In the genomic region with DNA sequence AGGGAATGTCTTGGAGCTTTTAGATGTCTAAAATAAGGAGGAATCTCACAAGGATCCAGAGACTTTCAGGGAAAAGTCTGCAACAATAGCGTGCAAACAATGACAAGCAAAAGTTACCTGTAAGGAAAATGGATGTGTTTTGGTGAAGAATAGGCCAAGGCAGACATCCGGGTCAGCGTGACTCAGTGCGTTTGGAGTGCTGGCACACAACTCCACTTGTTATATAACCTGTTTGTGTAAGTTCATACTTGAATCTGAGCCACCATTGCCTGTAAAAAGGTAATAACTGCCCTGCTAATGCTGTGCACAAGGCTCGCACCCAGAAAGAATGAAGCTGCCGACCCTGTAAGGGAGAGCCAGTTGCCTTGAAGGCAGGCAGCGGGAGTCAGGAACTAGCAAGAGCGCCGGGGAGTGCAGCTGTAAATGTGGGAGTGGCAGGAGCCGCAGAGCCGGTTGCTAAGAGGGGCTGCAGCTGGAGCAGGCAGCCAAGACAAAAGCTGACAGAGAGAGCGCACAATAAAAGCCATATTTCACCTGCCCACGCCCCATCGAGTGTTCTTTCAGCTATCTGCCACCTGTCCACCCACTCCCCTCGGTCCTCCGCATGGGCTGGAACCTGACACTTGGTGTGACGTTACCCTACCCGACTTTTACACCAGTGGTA, we compare ENCODE assay signal across 11 cellular contexts.
DNase-seq lines count a peak whose midpoint lies in the region; ATAC-seq and TF ChIP-seq lines count a peak whose summit lies in the region.
"Had no signal": no experiment of that assay in that cellular context is flagged by ENCODE, and none has a peak within 500 bp of the region (broad histone marks: within the 10 kb centered on the region; RNA-seq: fewer than 3 reads in every experiment).

No MANE protein-coding gene starts in this region.

- no peak overlapping the region for H3K4me3 Mint-ChIP-seq in stimulated activated naive CD8-positive, alpha-beta T cell treated with anti-CD3 and anti-CD28 coated beads, Interleukin-15, amount 100 ng/mL, for 72 hours
- H3K4me3 Mint-ChIP-seq: T-helper 17 cell had no signal

- H3K27me3 Mint-ChIP-seq in stimulated activated naive CD8-positive, alpha-beta T cell treated with anti-CD3 and anti-CD28 coated beads, Interleukin-15, amount 100 ng/mL, for 72 hours, result no peaks in the 10 kb centered on the region
- H3K27me3 Mint-ChIP-seq: T-helper 17 cell had no signal

- H3K4me1 ChIP-seq in upper lobe of left lung, result no peaks in the 10 kb centered on the region
- H3K4me1 ChIP-seq: pancreas had no signal

- intact Hi-C loops in left colon (cut with DNase I, micrococcal nuclease), result no loop called here

- TF ChIP-seq EP300 in upper lobe of left lung (IDR thresholded peaks at IDR 0.05), result no peak

- TF ChIP-seq CTCF in upper lobe of left lung (IDR thresholded peaks at IDR 0.05), result no peak

- H3K27ac ChIP-seq in upper lobe of left lung, result no peak overlapping the region
- H3K27ac ChIP-seq: pancreas had no signal

- no peak overlapping the region for H3K27ac Mint-ChIP-seq in stimulated activated naive CD8-positive, alpha-beta T cell treated with anti-CD3 and anti-CD28 coated beads, Interleukin-15, amount 100 ng/mL, for 72 hours
- H3K27ac Mint-ChIP-seq: T-helper 17 cell had no signal

- no peaks in the 10 kb centered on the region for H3K36me3 ChIP-seq in upper lobe of left lung
- H3K36me3 ChIP-seq: pancreas had no signal

- peak; percentile 74 for DNase-seq in NCI-H1436 treated with DMSO at 0.1 percent for 48 hours (lab: John Stamatoyannopoulos, UW)
- DNase-seq in SHP77 treated with DMSO at 0.1 percent for 48 hours (lab: John Stamatoyannopoulos, UW), result peak; percentile 90
- DNase-seq in left colon, result peak; percentile 69 to 74
- peak; percentile 18 to 23 for DNase-seq in upper lobe of left lung
- DNase-seq in stimulated activated naive CD8-positive, alpha-beta T cell treated with anti-CD3 and anti-CD28 coated beads, Interleukin-15, amount 100 ng/mL, for 72 hours, result no peak
- no peak for DNase-seq in activated T-cell treated with anti-CD3 and anti-CD28 coated beads for 4 hours
- DNase-seq in SKM-1 (lab: John Stamatoyannopoulos, UW; ENCODE audit: unreplicated experiment), result no peak
- DNase-seq: glutamatergic neuron, pancreas, T-helper 17 cell had no signal

- H3K27me3 ChIP-seq in upper lobe of left lung, result no peaks in the 10 kb centered on the region
- H3K27me3 ChIP-seq: pancreas had no signal

- H3K9me3 Mint-ChIP-seq in stimulated activated naive CD8-positive, alpha-beta T cell treated with anti-CD3 and anti-CD28 coated beads, Interleukin-15, amount 100 ng/mL, for 72 hours, result peaks cover 6 to 24% of the 10 kb centered on the region in 2 donors

- H3K4me1 Mint-ChIP-seq in stimulated activated naive CD8-positive, alpha-beta T cell treated with anti-CD3 and anti-CD28 coated beads, Interleukin-15, amount 100 ng/mL, for 72 hours, result no peaks in the 10 kb centered on the region
- H3K4me1 Mint-ChIP-seq: T-helper 17 cell had no signal

- no peak for TF ChIP-seq POLR2A in upper lobe of left lung (IDR thresholded peaks at IDR 0.05)

- WGBS in upper lobe of left lung, 2 donors, result 60 to 64% methylated on average over 18 of the region's 18 CpGs

- ATAC-seq in left colon (peak; percentile 90), upper lobe of left lung (ENCODE audit: low FRiP score in 2 of 2) (peak in 1 of 2 donors; percentile 29), HG03025 (IDR thresholded peaks at IDR 0.05; ENCODE audit: low FRiP score, unreplicated experiment) (no peak)
- no peak for ATAC-seq in stimulated activated naive CD8-positive, alpha-beta T cell treated with anti-CD3 and anti-CD28 coated beads, Interleukin-15, amount 100 ng/mL, for 72 hours
- ATAC-seq: T-helper 17 cell had no signal

- no peaks in the 10 kb centered on the region for H3K9me3 ChIP-seq in upper lobe of left lung
- H3K9me3 ChIP-seq: pancreas had no signal

- H3K4me3 ChIP-seq in upper lobe of left lung, result no peak overlapping the region
- H3K4me3 ChIP-seq: pancreas had no signal

Comparison
In these comparisons a context has a peak if more than half of its experiments do, and no peak if none do; other contexts are left out.
1. DNase-seq: peak in NCI-H1436 treated with DMSO at 0.1 percent for 48 hours (single experiment), SHP77 treated with DMSO at 0.1 percent for 48 hours (single experiment), left colon (2 of 2) and upper lobe of left lung (2 of 2); none in stimulated activated naive CD8-positive, alpha-beta T cell treated with anti-CD3 and anti-CD28 coated beads, Interleukin-15, amount 100 ng/mL, for 72 hours (0 of 2), activated T-cell treated with anti-CD3 and anti-CD28 coated beads for 4 hours (single experiment) and SKM-1 (single experiment).